Comparison of ENCODE assay signal across 20 cellular contexts in genomic region chr11:126138636-126139540, GRCh38.
DNase-seq lines count a peak whose midpoint lies in the region; ATAC-seq and TF ChIP-seq lines count a peak whose summit lies in the region.
"Had no signal": no experiment of that assay in that cellular context is flagged by ENCODE, and none has a peak within 500 bp of the region (broad histone marks: within the 10 kb centered on the region; RNA-seq: fewer than 3 reads in every experiment).

No MANE protein-coding gene starts in this region.

- no peaks in the 10 kb centered on the region for H3K79me2 ChIP-seq in GM23338 (replicated peaks; ENCODE audit: insufficient read depth)
- no peaks in the 10 kb centered on the region for H3K79me2 ChIP-seq in MM.1S (ENCODE audit: low read length)

- H4K20me1 ChIP-seq in GM23338 (replicated peaks; ENCODE audit: insufficient read depth): no peaks in the 10 kb centered on the region
- no peaks in the 10 kb centered on the region for H4K20me1 ChIP-seq in MM.1S (ENCODE audit: insufficient read depth, low read length)

- H3K4me3 Mint-ChIP-seq in GM23338: peak overlapping the region; percentile 33
- H3K4me3 Mint-ChIP-seq in brain: peak overlapping the region in 4 of 5 experiments; percentile 22 to 53 (median 50)
- H3K4me3 Mint-ChIP-seq in immature natural killer cell: no peak overlapping the region
- H3K4me3 Mint-ChIP-seq: T-helper 1 cell treated with Interleukin-12 subunit alpha and Interleukin-12 subunit beta and Interleukin-4 antibody, amounts not matched to agents 30 μg/mL and 1 μg/mL, for 36 hours had no signal

- H2BK5ac ChIP-seq in mesenchymal stem cell (ENCODE audit: low read depth, low read length, poor library complexity, severe bottlenecking): no peak overlapping the region

- H3K36me3 ChIP-seq in GM23338 (ENCODE audit: insufficient read depth): no peaks in the 10 kb centered on the region
- H3K36me3 ChIP-seq in mesenchymal stem cell (ENCODE audit: control insufficient read depth in 1 of 2, insufficient read depth in 2 of 2, low read depth in 1 of 2, low read length in 2 of 2): no peaks in the 10 kb centered on the region
- no peaks in the 10 kb centered on the region for H3K36me3 ChIP-seq in skeletal muscle tissue (ENCODE audit: control insufficient read depth in 3 of 3, insufficient read depth in 3 of 3, low read length in 3 of 3)
- no peaks in the 10 kb centered on the region for H3K36me3 ChIP-seq in MM.1S (replicated peaks; ENCODE audit: insufficient read depth, low read length)
- H3K36me3 ChIP-seq: Peyer's patch, upper lobe of left lung had no signal

- ATAC-seq in GM23338: peak; percentile 15; the same call in 2 of the 3 replicates

- H3K4me2 ChIP-seq in GM23338 (peak overlapping the region; percentile 49), mesenchymal stem cell (ENCODE audit: low read length, poor library complexity, severe bottlenecking) (no peak overlapping the region), MM.1S (ENCODE audit: low read depth, low read length) (no peak overlapping the region)

- H3K27ac Mint-ChIP-seq in GM23338 (peak overlapping the region; percentile 63), brain (peak overlapping the region in 4 of 5 experiments; percentile 17 to 91 (median 75)), immature natural killer cell (no peak overlapping the region)
- H3K27ac Mint-ChIP-seq: progenitor cell of endocrine pancreas; T-helper 1 cell treated with Interleukin-12 subunit alpha and Interleukin-12 subunit beta and Interleukin-4 antibody, amounts not matched to agents 30 μg/mL and 1 μg/mL, for 36 hours had no signal

- no peaks in the 10 kb centered on the region for H3K79me1 ChIP-seq in mesenchymal stem cell (replicated peaks; ENCODE audit: low read length, poor library complexity, severe bottlenecking)

- H3K9ac ChIP-seq in mesenchymal stem cell (ENCODE audit: low read length) (peak overlapping the region; percentile 69), skeletal muscle tissue (ENCODE audit: low read depth in 1 of 3, low read length in 3 of 3) (no peak overlapping the region), MM.1S (ENCODE audit: low read length) (no peak overlapping the region)

- H3K4me1 Mint-ChIP-seq in GM23338 (peaks cover 51% of the 10 kb centered on the region), brain (peaks cover 72% of the 10 kb centered on the region), immature natural killer cell (no peaks in the 10 kb centered on the region)

- H3K4ac ChIP-seq in mesenchymal stem cell (ENCODE audit: low read depth in 1 of 2, low read length in 2 of 2): no peak overlapping the region

- H3K9me3 ChIP-seq in mesenchymal stem cell (ENCODE audit: control insufficient read depth, low read length) (no peaks in the 10 kb centered on the region), skeletal muscle tissue (ENCODE audit: control insufficient read depth in 3 of 3, low read length in 3 of 3) (no peaks in the 10 kb centered on the region), MM.1S (replicated peaks; ENCODE audit: insufficient read depth, low read length) (no peaks in the 10 kb centered on the region)
- H3K9me3 ChIP-seq: Peyer's patch, upper lobe of left lung had no signal

- peak overlapping the region; percentile 27 for H4K8ac ChIP-seq in mesenchymal stem cell (ENCODE audit: low read length)

- 54% methylated on average over 15 of the region's 15 CpGs for WGBS in mesenchymal stem cell

- no peaks in the 10 kb centered on the region for H3K36me3 Mint-ChIP-seq in GM23338 (ENCODE audit: low read depth)
- H3K36me3 Mint-ChIP-seq in brain: no peaks in the 10 kb centered on the region
- no peaks in the 10 kb centered on the region for H3K36me3 Mint-ChIP-seq in immature natural killer cell

- DNase-seq in GM23338 (ENCODE audit: low spot score) (no peak), mesenchymal stem cell (peak; percentile 64), immature natural killer cell (no peak), NCI-H1105 treated with DMSO at 0.1 percent for 48 hours (lab: John Stamatoyannopoulos, UW) (no peak), MM.1S (no peak), NCI-H446 treated with DMSO at 0.1 percent for 48 hours (lab: John Stamatoyannopoulos, UW) (no peak)
- DNase-seq: activated naive CD4-positive, alpha-beta T cell; COR-L47; effector CD8-positive, alpha-beta T cell; GF-D8; Kasumi-1; midbrain; NCI-H1436; Peyer's patch; stimulated activated CD4-positive, alpha-beta T cell treated with anti-CD3 and anti-CD28 coated beads, Interleukin-1b, Interleukin-23, amount 100 ng/mL, for 48 hours had no signal

- H2BK120ac ChIP-seq in mesenchymal stem cell (ENCODE audit: low read depth, low read length): peak overlapping the region; percentile 3

- peak overlapping the region; percentile 23 for H2AFZ ChIP-seq in GM23338
- H2AFZ ChIP-seq in mesenchymal stem cell (ENCODE audit: low read depth, low read length): no peak overlapping the region
- H2AFZ ChIP-seq in MM.1S (ENCODE audit: low read length): no peak overlapping the region

- peaks cover 23% of the 10 kb centered on the region for H3K4me1 ChIP-seq in GM23338 (ENCODE audit: insufficient read depth)
- H3K4me1 ChIP-seq in mesenchymal stem cell (ENCODE audit: control insufficient read depth, insufficient read depth, low read depth, low read length): peaks cover 21% of the 10 kb centered on the region
- H3K4me1 ChIP-seq in skeletal muscle tissue (ENCODE audit: control insufficient read depth in 3 of 3, insufficient read depth in 3 of 3, low read length in 3 of 3): peaks cover 22 to 36% (median 28%) of the 10 kb centered on the region in 3 donors
- no peaks in the 10 kb centered on the region for H3K4me1 ChIP-seq in MM.1S (ENCODE audit: low read length)

- H2BK15ac ChIP-seq in mesenchymal stem cell (ENCODE audit: low read depth, poor library complexity, severe bottlenecking): no peak overlapping the region

- peak overlapping the region in 1 of 2 experiments; percentile 88 for H3K14ac ChIP-seq in mesenchymal stem cell (ENCODE audit: low read length in 2 of 2)

- H4K91ac ChIP-seq in mesenchymal stem cell (ENCODE audit: low read length): peak overlapping the region; percentile 30

- H3K27me3 Mint-ChIP-seq in GM23338 (ENCODE audit: insufficient read depth, low read depth, poor library complexity): peaks cover 9% of the 10 kb centered on the region
- H3K27me3 Mint-ChIP-seq in brain: peaks cover 10% of the 10 kb centered on the region
- peaks cover 1 to 17% (median 3%) of the 10 kb centered on the region in 3 donors for H3K27me3 Mint-ChIP-seq in immature natural killer cell (ENCODE audit: low read depth in 3 of 3)

- H3K27ac ChIP-seq in GM23338 (ENCODE audit: low read depth) (0 out of 2 replicates have a peak overlapping the region, but pooled peaks have one; percentile 15), mesenchymal stem cell (ENCODE audit: low read length, poor library complexity, severe bottlenecking) (no peak overlapping the region), skeletal muscle tissue (ENCODE audit: low read depth, low read length) (peak overlapping the region; percentile 36), MM.1S (ENCODE audit: low read length) (no peak overlapping the region)

- H3K18ac ChIP-seq in mesenchymal stem cell (ENCODE audit: low read depth in 1 of 2, low read length in 2 of 2): peak overlapping the region; percentile 16 to 81

- no peak for TF ChIP-seq CTCF in GM23338 (conservative IDR thresholded peaks at IDR 0.05; ENCODE audit: low read depth in 2 of 2)
- no peak for TF ChIP-seq CTCF in brain (conservative IDR thresholded peaks at IDR 0.05)
- TF ChIP-seq CTCF in MM.1S (IDR thresholded peaks at IDR 0.05; ENCODE audit: low read length): no peak

- no peak overlapping the region for H3K4me3 ChIP-seq in GM23338
- H3K4me3 ChIP-seq in mesenchymal stem cell (ENCODE audit: insufficient read depth in 1 of 2, low read depth in 1 of 2, low read length in 2 of 2): peak overlapping the region in 1 of 2 experiments; percentile 58
- H3K4me3 ChIP-seq in skeletal muscle tissue (ENCODE audit: low read length in 3 of 3): no peak overlapping the region
- no peak overlapping the region for H3K4me3 ChIP-seq in MM.1S (ENCODE audit: low read length)
- H3K4me3 ChIP-seq: Peyer's patch, upper lobe of left lung had no signal

- H3F3A ChIP-seq in GM23338 (replicated peaks; ENCODE audit: low read depth): no peaks in the 10 kb centered on the region
- H3F3A ChIP-seq in MM.1S (ENCODE audit: insufficient read depth, low read length): no peaks in the 10 kb centered on the region

- peak overlapping the region; percentile 96 to 98 for H2BK12ac ChIP-seq in mesenchymal stem cell (ENCODE audit: low read length in 2 of 2)

- H2AK5ac ChIP-seq in mesenchymal stem cell (ENCODE audit: low read length, severe bottlenecking): no peak overlapping the region

- no peaks in the 10 kb centered on the region for H3K9me3 Mint-ChIP-seq in GM23338
- no peaks in the 10 kb centered on the region for H3K9me3 Mint-ChIP-seq in brain
- H3K9me3 Mint-ChIP-seq in immature natural killer cell: no peaks in the 10 kb centered on the region
- H3K9me3 Mint-ChIP-seq: T-helper 1 cell treated with Interleukin-12 subunit alpha and Interleukin-12 subunit beta and Interleukin-4 antibody, amounts not matched to agents 30 μg/mL and 1 μg/mL, for 36 hours had no signal

- no peaks in the 10 kb centered on the region for H3K27me3 ChIP-seq in GM23338 (ENCODE audit: insufficient read depth)
- H3K27me3 ChIP-seq in mesenchymal stem cell (ENCODE audit: control insufficient read depth in 1 of 2, insufficient read depth in 1 of 2, low read length in 2 of 2): peaks cover 0 to 81% of the 10 kb centered on the region in 2 experiments
- peaks cover 6 to 40% (median 14%) of the 10 kb centered on the region in 3 donors for H3K27me3 ChIP-seq in skeletal muscle tissue (ENCODE audit: control insufficient read depth in 3 of 3, insufficient read depth in 3 of 3, low read length in 3 of 3)
- H3K27me3 ChIP-seq in MM.1S (replicated peaks; ENCODE audit: insufficient read depth, low read length): no peaks in the 10 kb centered on the region
- H3K27me3 ChIP-seq: Peyer's patch, upper lobe of left lung had no signal

- H3K23ac ChIP-seq in mesenchymal stem cell (ENCODE audit: low read length in 2 of 2): no peak overlapping the region

- H3K9me2 ChIP-seq in GM23338 (ENCODE audit: insufficient read depth): peaks cover 4% of the 10 kb centered on the region; the same call in 1 of the 2 replicates
- no peaks in the 10 kb centered on the region for H3K9me2 ChIP-seq in MM.1S (replicated peaks; ENCODE audit: insufficient read depth, low read length)

TF ChIP-seq in GM23338, 12 proteins besides CTCF, POLR2A, EP300 and RAD21 (continues in another document):
- TF ChIP-seq POLR2AphosphoS5 (IDR thresholded peaks at IDR 0.05; ENCODE audit: low read depth) (no peak), ZNF114 (CRISPR knock-in tag; IDR thresholded peaks at IDR 0.05) (no peak), JUNB (IDR thresholded peaks at IDR 0.05; ENCODE audit: unreplicated experiment) (no peak)

Comparison
In these comparisons a context has a peak if more than half of its experiments do, and no peak if none do; other contexts are left out.
1. H3K27ac ChIP-seq: peak in GM23338 (single experiment) and skeletal muscle tissue (single experiment); none in mesenchymal stem cell (single experiment) and MM.1S (single experiment).
2. H3K27ac Mint-ChIP-seq: peak in GM23338 (single experiment) and brain (4 of 5); none in immature natural killer cell (0 of 6).
3. H3K4me3 Mint-ChIP-seq: peak in GM23338 (single experiment) and brain (4 of 5); none in immature natural killer cell (0 of 5).